9 cellular contexts compared by ENCODE assay signal in genomic region chr5:95923918-95924559, GRCh38. TPM values are rescaled to one million over a fixed set of nuclear protein-coding genes. Genes with fewer than 3 reads are reported as not detected.
DNase-seq lines count a peak whose midpoint lies in the region; ATAC-seq and TF ChIP-seq lines count a peak whose summit lies in the region.
"Had no signal": no experiment of that assay in that cellular context is flagged by ENCODE, and none has a peak within 500 bp of the region (broad histone marks: within the 10 kb centered on the region; RNA-seq: fewer than 3 reads in every experiment).

No MANE protein-coding gene starts in this region.

- ATAC-seq in GM21381 (IDR thresholded peaks at IDR 0.05; ENCODE audit: unreplicated experiment) (peak; percentile 40), HG03342 (IDR thresholded peaks at IDR 0.05; ENCODE audit: unreplicated experiment) (peak; percentile 41)

- H3K4me1 Mint-ChIP-seq in activated T-helper 2 cell treated with anti-CD3 and anti-CD28 coated beads, Interferon-gamma antibody, Interleukin-2, Interleukin-4, amounts not matched to agents 10 μg/mL and 5 μg/mL and 100 μg/mL, durations not matched to agents 14 hours and 24 hours and 36 hours (ENCODE audit: low read depth), result peaks cover 53% of the 10 kb centered on the region
- H3K4me1 Mint-ChIP-seq in glutamatergic neuron (ENCODE audit: low read depth, unreplicated experiment), result peaks cover 20% of the 10 kb centered on the region
- peaks cover 27% of the 10 kb centered on the region for H3K4me1 Mint-ChIP-seq in Calu3 (ENCODE audit: low read depth, unreplicated experiment)

- POLR2A ChIA-PET in GM10248 (lab: Yijun Ruan, JAX), result interaction anchor here (0.5 kb wide), 1 partner anchor 35 kb away, joined by 3 read pairs; no protein-coding TSS in a partner anchor

- intact Hi-C loops in activated T-helper 2 cell treated with anti-CD3 and anti-CD28 coated beads, Interferon-gamma antibody, Interleukin-2, Interleukin-4, amounts not matched to agents 10 μg/mL and 5 μg/mL and 100 μg/mL, durations not matched to agents 14 hours and 24 hours and 36 hours (cut with micrococcal nuclease), result no loop called here
- intact Hi-C loops in Calu3 (cut with micrococcal nuclease; ENCODE audit: unreplicated experiment), result no loop called here

- H3K9me3 Mint-ChIP-seq in activated T-helper 2 cell treated with anti-CD3 and anti-CD28 coated beads, Interferon-gamma antibody, Interleukin-2, Interleukin-4, amounts not matched to agents 10 μg/mL and 5 μg/mL and 100 μg/mL, durations not matched to agents 14 hours and 24 hours and 36 hours, result no peaks in the 10 kb centered on the region
- peaks cover 6% of the 10 kb centered on the region for H3K9me3 Mint-ChIP-seq in glutamatergic neuron (ENCODE audit: unreplicated experiment)
- H3K9me3 Mint-ChIP-seq in Calu3 (ENCODE audit: low read depth, unreplicated experiment), result peaks cover 2% of the 10 kb centered on the region

- H3K27ac Mint-ChIP-seq in activated T-helper 2 cell treated with anti-CD3 and anti-CD28 coated beads, Interferon-gamma antibody, Interleukin-2, Interleukin-4, amounts not matched to agents 10 μg/mL and 5 μg/mL and 100 μg/mL, durations not matched to agents 14 hours and 24 hours and 36 hours, result peak overlapping the region; percentile 31
- no peak overlapping the region for H3K27ac Mint-ChIP-seq in glutamatergic neuron (ENCODE audit: unreplicated experiment)
- no peak overlapping the region for H3K27ac Mint-ChIP-seq in Calu3 (ENCODE audit: unreplicated experiment)

- H3K36me3 Mint-ChIP-seq in activated T-helper 2 cell treated with anti-CD3 and anti-CD28 coated beads, Interferon-gamma antibody, Interleukin-2, Interleukin-4, amounts not matched to agents 10 μg/mL and 5 μg/mL and 100 μg/mL, durations not matched to agents 14 hours and 24 hours and 36 hours (ENCODE audit: low read depth), result peaks cover 63% of the 10 kb centered on the region
- H3K36me3 Mint-ChIP-seq in glutamatergic neuron (ENCODE audit: unreplicated experiment), result no peaks in the 10 kb centered on the region
- peaks cover 6% of the 10 kb centered on the region for H3K36me3 Mint-ChIP-seq in Calu3 (ENCODE audit: insufficient read depth, unreplicated experiment)

- CTCF ChIA-PET in GM10248 (lab: Yijun Ruan, JAX) (interaction anchor here (0.9 to 2.9 kb wide), 12 partner anchors 8 to 412 kb away, joined by 3 to 14 read pairs (median 5); no protein-coding TSS in a partner anchor), Calu3 (lab: Charles Lee) (no interaction called here)

- no peak overlapping the region for H3K4me3 Mint-ChIP-seq in activated T-helper 2 cell treated with anti-CD3 and anti-CD28 coated beads, Interferon-gamma antibody, Interleukin-2, Interleukin-4, amounts not matched to agents 10 μg/mL and 5 μg/mL and 100 μg/mL, durations not matched to agents 14 hours and 24 hours and 36 hours (ENCODE audit: low read depth)
- H3K4me3 Mint-ChIP-seq in glutamatergic neuron (ENCODE audit: unreplicated experiment), result no peak overlapping the region
- H3K4me3 Mint-ChIP-seq in Calu3 (ENCODE audit: low read depth, unreplicated experiment), result no peak overlapping the region

- BruUV-seq in Calu3 (replicated peaks; lab: Mats Ljungman, UMichigan), result no TSS peak

- H3K27me3 Mint-ChIP-seq in activated T-helper 2 cell treated with anti-CD3 and anti-CD28 coated beads, Interferon-gamma antibody, Interleukin-2, Interleukin-4, amounts not matched to agents 10 μg/mL and 5 μg/mL and 100 μg/mL, durations not matched to agents 14 hours and 24 hours and 36 hours (ENCODE audit: low read depth), result no peaks in the 10 kb centered on the region
- H3K27me3 Mint-ChIP-seq in glutamatergic neuron (ENCODE audit: unreplicated experiment) (peaks cover 5% of the 10 kb centered on the region), Calu3 (ENCODE audit: unreplicated experiment) (no peaks in the 10 kb centered on the region)

- TF ChIP-seq CTCF in GM10248 (IDR thresholded peaks at IDR 0.05; ENCODE audit: control extremely low read depth, extremely low read depth, low read depth, missing control alignments) (no peak), glutamatergic neuron (IDR thresholded peaks at IDR 0.05; ENCODE audit: partially characterized antibody, unreplicated experiment) (no peak), Calu3 (IDR thresholded peaks at IDR 0.05; ENCODE audit: unreplicated experiment) (no peak)

- DNase-seq in GM10248 (ENCODE audit: extremely low spot score), result peak; percentile 32
- DNase-seq in activated T-helper 2 cell treated with anti-CD3 and anti-CD28 coated beads, Interferon-gamma antibody, Interleukin-2, Interleukin-4, amounts not matched to agents 10 μg/mL and 5 μg/mL and 100 μg/mL, durations not matched to agents 14 hours and 24 hours and 36 hours (ENCODE audit: low spot score), result no peak
- DNase-seq in HT-29 (ENCODE audit: low spot score), result no peak
- no peak for DNase-seq in glutamatergic neuron
- no peak for DNase-seq in Calu3
- no peak for DNase-seq in NCI-H446 (lab: John Stamatoyannopoulos, UW)
- DNase-seq: activated naive CD4-positive, alpha-beta T cell had no signal

RNA-seq across cellular contexts. Expression of gene ELL2, which starts 37.6 kb away (rescaled TPM):
- 124 and 135 TPM in 2 replicates for total RNA-seq in activated T-helper 2 cell treated with anti-CD3 and anti-CD28 coated beads, Interferon-gamma antibody, Interleukin-2, Interleukin-4, amounts not matched to agents 10 μg/mL and 5 μg/mL and 100 μg/mL, durations not matched to agents 14 hours and 24 hours and 36 hours
- total RNA-seq in HT-29 (2014; rRNA removed; shearing (Covaris generic)), result 15.4 and 21.7 TPM in 2 replicates
- total RNA-seq in glutamatergic neuron (ENCODE audit: unreplicated experiment), result 97.0 TPM
- total RNA-seq in Calu3 (2022), result 56.2 and 57.7 TPM in 2 replicates
